In the genomic region with DNA sequence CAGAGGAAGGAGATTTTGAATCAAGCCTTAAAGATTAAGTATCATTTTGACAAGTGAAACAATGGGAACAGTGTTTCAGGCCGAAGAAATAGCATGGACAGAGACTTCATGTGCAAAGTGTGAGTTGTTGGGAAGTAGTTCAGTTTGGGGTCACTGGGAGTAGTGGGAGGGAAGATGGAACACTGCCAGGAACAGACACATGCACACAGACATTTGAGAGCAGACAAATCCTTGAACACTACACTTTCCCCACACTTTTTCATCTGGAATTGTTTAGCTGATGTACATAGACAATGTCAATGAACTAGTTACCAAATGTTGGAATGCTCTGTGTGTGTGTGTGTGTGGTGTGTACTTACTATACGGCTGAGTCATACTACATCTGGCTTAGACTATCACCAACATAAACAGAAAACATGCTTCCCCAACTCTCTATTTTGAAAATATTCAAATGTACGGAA, we compare ENCODE assay signal across 13 cellular contexts. TPM values are rescaled to one million over a fixed set of nuclear protein-coding genes. Genes with fewer than 3 reads are reported as not detected.
DNase-seq lines count a peak whose midpoint lies in the region; ATAC-seq and TF ChIP-seq lines count a peak whose summit lies in the region.
"Had no signal": no experiment of that assay in that cellular context is flagged by ENCODE, and none has a peak within 500 bp of the region (broad histone marks: within the 10 kb centered on the region; RNA-seq: fewer than 3 reads in every experiment).

No MANE protein-coding gene starts in this region.

- WGBS in testis, 2 donors: 47 to 52% methylated on average over 3 of the region's 3 CpGs

- peak; percentile 35 for DNase-seq in DMS53 (lab: John Stamatoyannopoulos, UW)
- DNase-seq in DMS53 treated with DMSO at 0.1 percent for 48 hours (lab: John Stamatoyannopoulos, UW; ENCODE audit: unreplicated experiment): no peak
- peak; percentile 87 for DNase-seq in amniotic epithelial cell (ENCODE audit: low read depth)
- DNase-seq in fibroblast of the aortic adventitia (ENCODE audit: low read depth): peak; percentile 95
- peak; percentile 24 for DNase-seq in testis
- no peak for DNase-seq in NCI-H69 (lab: John Stamatoyannopoulos, UW)
- DNase-seq: 8988T, anterior cingulate cortex, DMS79, natural killer cell, spleen had no signal

- no peak overlapping the region for H3K27ac ChIP-seq in testis
- H3K27ac ChIP-seq: spleen had no signal

- no peak for ATAC-seq in HG03460 (IDR thresholded peaks at IDR 0.05; ENCODE audit: unreplicated experiment)
- ATAC-seq in GM18909 (IDR thresholded peaks at IDR 0.05; ENCODE audit: poor library complexity, unreplicated experiment): no peak
- ATAC-seq: natural killer cell had no signal

- intact Hi-C loops in testis (cut with DNase I; ENCODE audit: low total_unique reads): no loop called here

- no peaks in the 10 kb centered on the region for H3K27me3 ChIP-seq in testis
- H3K27me3 ChIP-seq: spleen had no signal

- TF ChIP-seq POLR2A in testis (IDR thresholded peaks at IDR 0.05): no peak

- H3K9me3 ChIP-seq in testis: no peaks in the 10 kb centered on the region
- H3K9me3 ChIP-seq: spleen had no signal

- TF ChIP-seq CTCF in fibroblast of the aortic adventitia (IDR thresholded peaks at IDR 0.05; ENCODE audit: insufficient read depth, low read length) (no peak), testis (IDR thresholded peaks at IDR 0.05) (no peak)

- H3K4me3 ChIP-seq in fibroblast of the aortic adventitia (ENCODE audit: low read depth, low read length): no peak overlapping the region
- H3K4me3 ChIP-seq in testis: no peak overlapping the region
- H3K4me3 ChIP-seq: spleen had no signal

- H3K36me3 ChIP-seq in testis (ENCODE audit: low read depth, missing control alignments): no peaks in the 10 kb centered on the region
- H3K36me3 ChIP-seq: spleen had no signal

- peaks cover 11% of the 10 kb centered on the region for H3K4me1 ChIP-seq in testis
- H3K4me1 ChIP-seq: spleen had no signal

RNA-seq across cellular contexts. Expression of a gene that starts 52.4 kb away (rescaled TPM):
- total RNA-seq in fibroblast of the aortic adventitia (ENCODE audit: low replicate concordance) (95.6 and 131 TPM in 2 replicates), testis (1 to 10 TPM; 5.8 to 9.7 TPM)
- polyA plus RNA-seq in testis (ENCODE audit: insufficient read depth, low read depth, low replicate concordance): 8.2 TPM

Comparison
In these comparisons a context has a peak if more than half of its experiments do, and no peak if none do; other contexts are left out.
1. DNase-seq: peak in DMS53 (single experiment), amniotic epithelial cell (single experiment), fibroblast of the aortic adventitia (single experiment) and testis (single experiment); none in DMS53 treated with DMSO at 0.1 percent for 48 hours (single experiment) and NCI-H69 (single experiment).